In genomic region chr7:95471076-95471475, GRCh38 we compare ENCODE assay signal across 12 cellular contexts. TPM values are rescaled to one million over a fixed set of nuclear protein-coding genes. Genes with fewer than 3 reads are reported as not detected.
DNase-seq lines count a peak whose midpoint lies in the region; ATAC-seq and TF ChIP-seq lines count a peak whose summit lies in the region.
"Had no signal": no experiment of that assay in that cellular context is flagged by ENCODE, and none has a peak within 500 bp of the region (broad histone marks: within the 10 kb centered on the region; RNA-seq: fewer than 3 reads in every experiment).

No MANE protein-coding gene starts in this region.

- WGBS in mammary epithelial cell (ENCODE audit: low coverage, missing lambda C conversion rate): 94% methylated on average over 3 of the region's 3 CpGs

- H3K27ac ChIP-seq in KOPT-K1 (ENCODE audit: low read depth, low read length, poor library complexity, severe bottlenecking) (peak overlapping the region; percentile 46), mammary epithelial cell (ENCODE audit: insufficient read depth, low read depth, low read length) (no peak overlapping the region)
- H3K27ac ChIP-seq: gastroesophageal sphincter, stomach had no signal

- H3K9ac ChIP-seq in mammary epithelial cell (ENCODE audit: insufficient read depth, low read length): no peak overlapping the region

- DNase-seq in DMS53 treated with DMSO at 0.1 percent for 48 hours (lab: John Stamatoyannopoulos, UW; ENCODE audit: unreplicated experiment) (peak; percentile 44), mammary epithelial cell (no peak), NOMO-1 (lab: John Stamatoyannopoulos, UW; ENCODE audit: unreplicated experiment in 2 of 2) (no peak)
- DNase-seq: activated naive CD4-positive, alpha-beta T cell treated with Interleukin-2 at 50 U/mL for 16 hours; NCI-H1694; stomach had no signal

- CTCF ChIA-PET in mammary epithelial cell (lab: Charles Lee; ENCODE audit: low non-redundant PET): no interaction called here

- no TSS peak for BruUV-seq in mammary epithelial cell (replicated peaks; lab: Mats Ljungman, UMichigan)

- intact Hi-C loops in mammary epithelial cell (cut with micrococcal nuclease): loop anchor here (10.0 kb wide), 3 partner anchors 136 to 1176 kb away; partner anchors contain the start of gene SGCE

- no peaks in the 10 kb centered on the region for H3K27me3 ChIP-seq in mammary epithelial cell (ENCODE audit: insufficient read depth, low read length)
- H3K27me3 ChIP-seq: gastroesophageal sphincter, stomach had no signal

- H3K4me2 ChIP-seq in mammary epithelial cell (ENCODE audit: insufficient read depth, low read depth, low read length): no peak overlapping the region

- no peaks in the 10 kb centered on the region for H3K79me2 ChIP-seq in mammary epithelial cell (ENCODE audit: insufficient read depth, low read length)

- peak overlapping the region; percentile 76 to 84 (median 81) for H3K27ac Mint-ChIP-seq in nephron

- dilution Hi-C loops in mammary epithelial cell (cut with HindIII; ENCODE audit: low sequenced_read_pairs): no loop called here

- H3K36me3 Mint-ChIP-seq in nephron (ENCODE audit: low read depth): no peaks in the 10 kb centered on the region

- H3K4me3 Mint-ChIP-seq in nephron: no peak overlapping the region

- no peaks in the 10 kb centered on the region for H3K9me3 Mint-ChIP-seq in nephron

- in situ Hi-C loops in mammary epithelial cell (cut with MboI; ENCODE audit: low sequenced_read_pairs in 2 of 2): no loop called here

- H3K4me1 Mint-ChIP-seq in nephron: peaks cover 48% of the 10 kb centered on the region

- no peaks in the 10 kb centered on the region for H3K9me3 ChIP-seq in KOPT-K1 (ENCODE audit: insufficient read depth, low read length, poor library complexity, severe bottlenecking)
- no peaks in the 10 kb centered on the region for H3K9me3 ChIP-seq in mammary epithelial cell (replicated peaks; ENCODE audit: insufficient read depth, low read length)
- H3K9me3 ChIP-seq: gastroesophageal sphincter, stomach had no signal

- TF ChIP-seq CTCF in mammary epithelial cell (conservative IDR thresholded peaks at IDR 0.05 in 1 of 2, IDR thresholded peaks at IDR 0.05 in 1 of 2; ENCODE audit: extremely low read depth in 1 of 2, insufficient read depth in 1 of 2, low read depth in 1 of 2, low read length in 2 of 2): no peak
- no peak for TF ChIP-seq CTCF in nephron (IDR thresholded peaks at IDR 0.05; ENCODE audit: unreplicated experiment in 3 of 3)

- no peak overlapping the region for H3K4me3 ChIP-seq in mammary epithelial cell (replicated peaks in 1 of 3; ENCODE audit: insufficient read depth in 1 of 3, low read depth in 2 of 3, low read length in 3 of 3)
- H3K4me3 ChIP-seq: gastroesophageal sphincter, stomach had no signal

- H2AFZ ChIP-seq in mammary epithelial cell (ENCODE audit: low read depth, low read length): peak overlapping the region; percentile 18

- H3K27me3 Mint-ChIP-seq in nephron (ENCODE audit: low read depth): peaks cover 3% of the 10 kb centered on the region

- no peak for ATAC-seq in GM21576 (IDR thresholded peaks at IDR 0.05; ENCODE audit: unreplicated experiment)
- no peak for ATAC-seq in GM18868 (IDR thresholded peaks at IDR 0.05; ENCODE audit: unreplicated experiment)
- ATAC-seq: gastroesophageal sphincter had no signal

- H4K20me1 ChIP-seq in mammary epithelial cell (ENCODE audit: insufficient read depth, low read length): no peaks in the 10 kb centered on the region

- no peaks in the 10 kb centered on the region for H3K36me3 ChIP-seq in KOPT-K1 (ENCODE audit: insufficient read depth, low read length)
- H3K36me3 ChIP-seq in mammary epithelial cell (ENCODE audit: insufficient read depth, low read length): no peaks in the 10 kb centered on the region
- H3K36me3 ChIP-seq: gastroesophageal sphincter, stomach had no signal

- peaks cover 9% of the 10 kb centered on the region for H3K4me1 ChIP-seq in mammary epithelial cell (ENCODE audit: insufficient read depth, low read length)

RNA-seq across cellular contexts. Expression of gene ASB4, which starts 14.7 kb away (rescaled TPM):
- not detected for total RNA-seq in mammary epithelial cell
- polyA plus RNA-seq in mammary epithelial cell: not detected
- not detected for polyA minus RNA-seq in mammary epithelial cell
- total RNA-seq: gastroesophageal sphincter had no signal
- polyA plus RNA-seq: keratinocyte had no signal

RNA-seq across cellular contexts. Expression of gene PON2, which starts 36.2 kb away (rescaled TPM):
- total RNA-seq in mammary epithelial cell: 10 to 100 TPM; 61.2 to 89.2 TPM
- polyA plus RNA-seq in mammary epithelial cell: 52.1 TPM
- polyA minus RNA-seq in mammary epithelial cell: 23.1 TPM
